8 cellular contexts compared by ENCODE assay signal in the genomic region with DNA sequence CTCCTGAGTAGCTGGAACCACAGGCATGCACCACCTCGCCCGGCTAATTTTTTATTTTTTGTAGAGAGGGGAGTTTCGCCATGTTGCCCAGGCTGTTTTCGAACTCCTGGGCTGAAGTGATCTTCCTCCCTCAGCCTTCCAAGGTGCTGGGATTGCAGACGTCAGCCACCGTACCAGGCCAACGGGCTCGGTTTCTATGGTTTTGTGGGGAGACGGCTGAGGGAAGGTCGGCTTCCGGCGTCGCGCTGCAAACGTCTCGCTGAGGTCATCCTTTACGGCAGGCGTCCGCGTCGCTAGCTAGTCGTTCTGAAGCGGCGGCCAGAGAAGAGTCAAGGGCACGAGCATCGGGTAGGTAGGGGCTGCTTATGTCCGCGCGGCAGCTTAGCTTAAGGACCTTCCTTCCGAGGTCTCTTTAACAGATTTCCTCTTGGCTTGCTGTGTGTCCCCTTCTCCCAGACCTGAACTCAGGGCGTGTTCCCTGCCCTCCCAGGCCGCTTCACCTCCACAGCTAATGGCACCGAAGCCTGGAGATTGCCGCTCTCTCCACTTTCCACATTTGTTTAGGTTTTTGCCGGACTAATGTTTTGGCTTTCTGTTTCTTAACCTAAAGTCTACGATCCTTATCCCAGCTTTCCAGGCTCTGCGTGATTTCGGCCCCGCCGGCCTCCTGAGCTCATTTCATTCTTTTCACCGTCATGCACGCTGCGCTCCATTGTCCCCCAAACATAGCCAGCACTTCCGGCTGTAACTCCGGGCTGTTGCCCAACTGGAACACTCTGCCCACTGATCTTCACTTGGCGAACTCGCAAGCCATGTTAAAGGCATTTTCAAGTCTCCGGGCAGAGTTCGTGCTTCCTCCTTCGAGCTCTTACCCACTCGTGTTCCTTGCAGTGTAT.
DNase-seq lines count a peak whose midpoint lies in the region; FAIRE-seq and TF ChIP-seq lines count a peak whose summit lies in the region.

Gene NDUFS5, plus strand, starts transcription at position 300 of the 896 bp plus-strand sequence. CDS start 2,375 bp downstream, outside the sequence.

- peaks cover 19% of the 10 kb centered on the region for H3K27me3 Mint-ChIP-seq in activated naive CD4-positive, alpha-beta T cell treated with anti-CD3 and anti-CD28 coated beads, Interleukin-2, amount 10 ng/mL, durations not matched to agents 7 days and 5 days

- H3K4me1 Mint-ChIP-seq in activated naive CD4-positive, alpha-beta T cell treated with anti-CD3 and anti-CD28 coated beads, Interleukin-2, amount 10 ng/mL, durations not matched to agents 7 days and 5 days: peaks cover 37% of the 10 kb centered on the region

- H3K27ac Mint-ChIP-seq in activated naive CD4-positive, alpha-beta T cell treated with anti-CD3 and anti-CD28 coated beads, Interleukin-2, amount 10 ng/mL, durations not matched to agents 7 days and 5 days: peak within 1 kb of the TSS; percentile 97

- H3K9ac ChIP-seq in SK-N-MC (ENCODE audit: insufficient read length): peak within 1 kb of the TSS; percentile 85

- H3K36me3 Mint-ChIP-seq in activated naive CD4-positive, alpha-beta T cell treated with anti-CD3 and anti-CD28 coated beads, Interleukin-2, amount 10 ng/mL, durations not matched to agents 7 days and 5 days: peaks cover 20% of the 10 kb centered on the region

- H3K27ac ChIP-seq in SK-N-MC (peak within 1 kb of the TSS; percentile 66; the same call in 1 of the 2 replicates), substantia nigra (ENCODE audit: low read depth, low read length, poor library complexity, severe bottlenecking) (peak within 1 kb of the TSS; percentile 90)

- peak within 1 kb of the TSS; percentile 90 for H3K4me3 Mint-ChIP-seq in activated naive CD4-positive, alpha-beta T cell treated with anti-CD3 and anti-CD28 coated beads, Interleukin-2, amount 10 ng/mL, durations not matched to agents 7 days and 5 days

- H3K9me3 ChIP-seq in SK-N-MC (ENCODE audit: low read depth, low read length): no peaks in the 10 kb centered on the region

- FAIRE-seq in G401.6 (lab: Jason Lieb, UNC): peak; percentile 86

- H3K9me3 Mint-ChIP-seq in activated naive CD4-positive, alpha-beta T cell treated with anti-CD3 and anti-CD28 coated beads, Interleukin-2, amount 10 ng/mL, durations not matched to agents 7 days and 5 days: no peaks in the 10 kb centered on the region

- POLR2A ChIA-PET in HEK293T (lab: Yijun Ruan, JAX): interaction anchor here (0.6 to 2.4 kb wide), 30 partner anchors 9 to 175 kb away, joined by 3 to 21 read pairs (median 4); partner anchors contain the start of genes AKIRIN1, GJA9, MYCBP and RRAGC

- CTCF ChIA-PET in HEK293T (lab: Yijun Ruan, JAX): interaction anchor here (0.5 kb wide), 1 partner anchor 52 kb away, joined by 5 read pairs; no protein-coding TSS in a partner anchor
- CTCF ChIA-PET in activated naive CD4-positive, alpha-beta T cell treated with anti-CD3 and anti-CD28 coated beads, Interleukin-2, amount 10 ng/mL, durations not matched to agents 7 days and 5 days (lab: Charles Lee): interaction anchor here (1.1 to 1.5 kb wide), 6 partner anchors 19 to 72 kb away, joined by 3 to 7 read pairs (median 4); no protein-coding TSS in a partner anchor

- peak within 1 kb of the TSS; percentile 97 for H3K4me3 ChIP-seq in SK-N-MC

- DNase-seq in HEK293T (ENCODE audit: extremely low spot score) (peak; percentile 82), NAMALWA (ENCODE audit: low spot score) (peak; percentile 89), SK-N-MC (ENCODE audit: low read depth, low spot score) (no peak), germinal center (ENCODE audit: low spot score) (peak; percentile 69), non-pigmented ciliary epithelial cell (ENCODE audit: low read depth) (peak; percentile 85), substantia nigra (lab: John Stamatoyannopoulos, UW) (peak; percentile 31 to 90 (median 76))
- DNase-seq in activated naive CD4-positive, alpha-beta T cell treated with anti-CD3 and anti-CD28 coated beads, Interleukin-2, amount 10 ng/mL, durations not matched to agents 7 days and 5 days: peak; percentile 90

- H3K36me3 ChIP-seq in SK-N-MC (ENCODE audit: insufficient read depth, low read length): peaks cover 25% of the 10 kb centered on the region

TF ChIP-seq in HEK293T, 16 proteins besides CTCF, POLR2A, EP300 and RAD21:
- TF ChIP-seq FOXM1 (IDR thresholded peaks at IDR 0.05; ENCODE audit: borderline replicate concordance) (no peak), ELF4 (IDR thresholded peaks at IDR 0.05) (peak; percentile 36), L3MBTL2 (conservative IDR thresholded peaks at IDR 0.05) (peak; percentile 24)
TF ChIP-seq in HEK293T: peak in this region for 2.
